ENCODE assay signal across 15 cellular contexts in the genomic region with DNA sequence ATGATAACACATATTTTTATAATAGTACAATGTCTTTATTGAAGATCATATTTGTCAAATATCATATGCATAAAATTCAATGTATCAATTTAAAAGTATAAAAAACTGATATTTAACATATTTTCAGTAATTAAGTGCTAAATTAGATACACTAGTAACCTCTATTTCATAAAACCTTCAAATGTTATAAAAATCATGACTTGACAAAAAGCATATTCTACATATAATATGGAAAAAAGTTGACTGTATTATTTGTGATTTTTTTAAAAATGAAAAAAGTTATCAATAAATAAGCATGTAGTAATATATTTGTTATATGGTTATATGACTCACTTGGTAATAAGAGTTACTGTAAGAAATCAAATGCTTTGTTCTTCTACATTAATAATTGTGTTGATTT.
A peak's percentile ranks its signal among the peaks of the same experiment; 100 is the strongest.
DNase-seq lines count a peak whose midpoint lies in the region; ATAC-seq, FAIRE-seq and TF ChIP-seq lines count a peak whose summit lies in the region.
"Had no signal": no experiment of that assay in that cellular context is flagged by ENCODE, and none has a peak within 500 bp of the region (broad histone marks: within the 10 kb centered on the region; RNA-seq: fewer than 3 reads in every experiment).

No MANE protein-coding gene starts in this region.

- no peak overlapping the region for H2AK5ac ChIP-seq in IMR-90 (ENCODE audit: low read depth, low read length)

- no peak for TF ChIP-seq POLR2A in IMR-90 (IDR thresholded peaks at IDR 0.05; ENCODE audit: low read depth, low read length)
- TF ChIP-seq POLR2A in K562 (conservative IDR thresholded peaks at IDR 0.05) = no peak

- H3K9me1 ChIP-seq in IMR-90 (ENCODE audit: insufficient read depth, low read length) (no peaks in the 10 kb centered on the region), K562 (ENCODE audit: control insufficient read depth, insufficient read depth, low read length) (no peaks in the 10 kb centered on the region)

- H3K9me3 ChIP-seq in IMR-90 (ENCODE audit: control insufficient read depth, insufficient read depth, low read length) = no peaks in the 10 kb centered on the region
- H3K9me3 ChIP-seq in K562 (replicated peaks; ENCODE audit: control insufficient read depth, insufficient read depth, low read depth, low read length) = no peaks in the 10 kb centered on the region
- H3K9me3 ChIP-seq: BLaER1 had no signal

- H3K27me3 ChIP-seq in IMR-90 (ENCODE audit: control insufficient read depth, insufficient read depth, low read length) = no peaks in the 10 kb centered on the region
- H3K27me3 ChIP-seq in K562 (ENCODE audit: control insufficient read depth in 2 of 2, insufficient read depth in 2 of 2, low read length in 2 of 2) = no peaks in the 10 kb centered on the region
- H3K27me3 ChIP-seq: BLaER1 had no signal

- no peak overlapping the region for H3K18ac ChIP-seq in IMR-90 (ENCODE audit: low read depth, low read length)

- TF ChIP-seq RAD21 in IMR-90 (IDR thresholded peaks at IDR 0.05; ENCODE audit: low read length) (no peak), K562 (CRISPR knock-in tag; conservative IDR thresholded peaks at IDR 0.05 in 1 of 2, IDR thresholded peaks at IDR 0.05 in 1 of 2) (no peak)

- H4K8ac ChIP-seq in IMR-90 (ENCODE audit: low read depth in 2 of 2, low read length in 2 of 2) = no peak overlapping the region

- H3K79me2 ChIP-seq in K562 (ENCODE audit: control insufficient read depth, insufficient read depth, low read length) = no peaks in the 10 kb centered on the region

- no peak overlapping the region for H3K27ac ChIP-seq in IMR-90 (ENCODE audit: insufficient read depth, low read length)
- no peak overlapping the region for H3K27ac ChIP-seq in K562 (ENCODE audit: extremely low read depth, low read depth, low read length)
- H3K27ac ChIP-seq: BLaER1 had no signal

- in situ Hi-C loops in IMR-90 (cut with MboI; ENCODE audit: low sequenced_read_pairs) = no loop called here
- in situ Hi-C loops in K562 (cut with MboI) = no loop called here

- no TSS peak for BruUV-seq in IMR-90 (replicated peaks; lab: Mats Ljungman, UMichigan)
- no TSS peak for BruUV-seq in K562 (replicated peaks; lab: Mats Ljungman, UMichigan)

- FAIRE-seq in K562 (lab: Jason Lieb, UNC) (no peak), islet of Langerhans (lab: Jason Lieb, UNC) (peak; percentile 94), urothelium cell line (lab: Jason Lieb, UNC) (no peak)

- no peak overlapping the region for H3K4me2 ChIP-seq in IMR-90 (ENCODE audit: low read depth, low read length)
- no peak overlapping the region for H3K4me2 ChIP-seq in K562 (ENCODE audit: insufficient read depth, low read length)
- H3K4me2 ChIP-seq: BLaER1 had no signal

- dilution Hi-C loops in IMR-90 (cut with HindIII; ENCODE audit: low sequenced_read_pairs, unreplicated experiment) = no loop called here

- intact Hi-C loops in IMR-90 (cut with micrococcal nuclease) (no loop called here), K562 (cut with micrococcal nuclease) (no loop called here)

- no peak overlapping the region for H2BK120ac ChIP-seq in IMR-90 (ENCODE audit: low read depth, low read length)

- H3K4ac ChIP-seq in IMR-90 (ENCODE audit: low read depth, low read length) = no peak overlapping the region

- DNase-seq in IMR-90 (no peak), K562 (ENCODE audit: extremely low read depth in 1 of 4, low spot score in 3 of 4) (no peak), NCI-H2196 (lab: John Stamatoyannopoulos, UW; ENCODE audit: unreplicated experiment) (no peak), NCI-H2029 treated with DMSO at 0.1 percent for 48 hours (lab: John Stamatoyannopoulos, UW) (no peak), urothelium cell line (ENCODE audit: low spot score) (no peak)
- DNase-seq in stimulated activated naive CD4-positive, alpha-beta T cell treated with Interleukin-2 at 50 U/mL for 16 hours (lab: John Stamatoyannopoulos, UW) = no peak
- DNase-seq: CD4-positive, alpha-beta memory T cell; DMS79 treated with DMSO at 0.1 percent for 48 hours; GF-D8; GOT3; H7; HFFc6 had no signal

- no peak overlapping the region for H4K5ac ChIP-seq in IMR-90 (ENCODE audit: low read depth, low read length)

- H4K20me1 ChIP-seq in IMR-90 (ENCODE audit: insufficient read depth, low read length) (no peaks in the 10 kb centered on the region), K562 (replicated peaks; ENCODE audit: control insufficient read depth, insufficient read depth, low read length) (no peaks in the 10 kb centered on the region)
- H4K20me1 ChIP-seq: BLaER1 had no signal

- no peak overlapping the region for H3K9ac ChIP-seq in IMR-90 (ENCODE audit: low read depth, low read length)
- H3K9ac ChIP-seq in K562 (ENCODE audit: insufficient read depth in 1 of 2, low read depth in 2 of 2, low read length in 2 of 2) = no peak overlapping the region
- H3K9ac ChIP-seq: BLaER1 had no signal

- H3K56ac ChIP-seq in IMR-90 (ENCODE audit: extremely low read depth, insufficient read depth, low read length) = no peak overlapping the region

- H2AFZ ChIP-seq in IMR-90 (replicated peaks; ENCODE audit: low read length, poor library complexity) = no peak overlapping the region
- no peak overlapping the region for H2AFZ ChIP-seq in K562 (ENCODE audit: low read depth, low read length)

- ATAC-seq in IMR-90 (ENCODE audit: low read depth) = no peak
- ATAC-seq in K562 = no peak
- ATAC-seq: HCT116 had no signal

- no peaks in the 10 kb centered on the region for H3K4me1 ChIP-seq in IMR-90 (ENCODE audit: control insufficient read depth, insufficient read depth, low read length)
- H3K4me1 ChIP-seq in K562 (replicated peaks in 1 of 2; ENCODE audit: control insufficient read depth in 2 of 2, insufficient read depth in 2 of 2, low read length in 2 of 2) = no peaks in the 10 kb centered on the region
- H3K4me1 ChIP-seq: BLaER1 had no signal

- H3K79me1 ChIP-seq in IMR-90 (ENCODE audit: low read depth in 1 of 2, low read length in 2 of 2) = no peaks in the 10 kb centered on the region; a peak in 1 of 4 replicates

- H3K14ac ChIP-seq in IMR-90 (replicated peaks; ENCODE audit: low read depth, low read length) = no peak overlapping the region

- TF ChIP-seq EP300 in K562 (IDR thresholded peaks at IDR 0.05; ENCODE audit: low read length) = no peak

- H4K91ac ChIP-seq in IMR-90 (ENCODE audit: insufficient read depth, low read depth, low read length) = no peak overlapping the region

- H2BK20ac ChIP-seq in IMR-90 (ENCODE audit: low read depth, low read length) = no peak overlapping the region

- no peak overlapping the region for H2BK15ac ChIP-seq in IMR-90 (ENCODE audit: low read depth, low read length)

- H3K23ac ChIP-seq in IMR-90 (ENCODE audit: low read depth, low read length) = no peak overlapping the region

- H2BK5ac ChIP-seq in IMR-90 (ENCODE audit: low read depth, low read length, poor library complexity, severe bottlenecking) = no peak overlapping the region

- POLR2A ChIA-PET in IMR-90 (lab: Charles Lee; ENCODE audit: unreplicated experiment) (no interaction called here), K562 (lab: Yijun Ruan, JAX) (no interaction called here)

- H2AK9ac ChIP-seq in IMR-90 (replicated peaks; ENCODE audit: low read depth, low read length, poor library complexity) = no peak overlapping the region

- H3K36me3 ChIP-seq in IMR-90 (ENCODE audit: control insufficient read depth, insufficient read depth, low read length) = no peaks in the 10 kb centered on the region
- H3K36me3 ChIP-seq in K562 (ENCODE audit: control insufficient read depth, insufficient read depth, low read length) = no peaks in the 10 kb centered on the region
- H3K36me3 ChIP-seq: BLaER1 had no signal

- CTCF ChIA-PET in IMR-90 (lab: Yijun Ruan, JAX) = no interaction called here
- CTCF ChIA-PET in K562 (lab: Yijun Ruan, JAX; ENCODE audit: low intra/inter-chr PET ratio) = no interaction called here

- H3K4me3 ChIP-seq in IMR-90 (ENCODE audit: insufficient read depth, low read depth, low read length) (no peak overlapping the region), K562 (no peak overlapping the region)
- H3K4me3 ChIP-seq: BLaER1 had no signal

- no peak for TF ChIP-seq CTCF in IMR-90 (conservative IDR thresholded peaks at IDR 0.05; ENCODE audit: low read depth, low read length)
- TF ChIP-seq CTCF in K562 (IDR thresholded peaks at IDR 0.05 in 2 of 3, conservative IDR thresholded peaks at IDR 0.05 in 1 of 3; ENCODE audit: insufficient read depth in 2 of 3, low read depth in 1 of 3, low read length in 3 of 3) = no peak

TF ChIP-seq in IMR-90, 13 proteins besides CTCF, POLR2A, EP300 and RAD21:
- TF ChIP-seq CEBPB (IDR thresholded peaks at IDR 0.05; ENCODE audit: low read depth, low read length) (no peak), MAFK (IDR thresholded peaks at IDR 0.05; ENCODE audit: low read depth, low read length) (peak; percentile 47; the same call in 1 of the 2 replicates), NFE2L2 (IDR thresholded peaks at IDR 0.05; ENCODE audit: low read depth, low read length) (peak; percentile 67; the same call in 1 of the 2 replicates)
TF ChIP-seq in IMR-90: peak in this region for 2.

TF ChIP-seq in K562, 482 proteins besides CTCF, POLR2A, EP300 and RAD21:
- TF ChIP-seq ZNF316 (IDR thresholded peaks at IDR 0.05) (peak; percentile 78), HDAC3 (IDR thresholded peaks at IDR 0.05; ENCODE audit: borderline replicate concordance, partially characterized antibody) (no peak), MAFG (tag; conservative IDR thresholded peaks at IDR 0.05) (peak; percentile 29; the same call in 1 of the 2 replicates), C11orf30 (IDR thresholded peaks at IDR 0.05; ENCODE audit: low read depth) (peak; percentile 57), ZFPM2 (CRISPR knock-in tag; IDR thresholded peaks at IDR 0.05) (no peak)
- TF ChIP-seq, protein P1, sequence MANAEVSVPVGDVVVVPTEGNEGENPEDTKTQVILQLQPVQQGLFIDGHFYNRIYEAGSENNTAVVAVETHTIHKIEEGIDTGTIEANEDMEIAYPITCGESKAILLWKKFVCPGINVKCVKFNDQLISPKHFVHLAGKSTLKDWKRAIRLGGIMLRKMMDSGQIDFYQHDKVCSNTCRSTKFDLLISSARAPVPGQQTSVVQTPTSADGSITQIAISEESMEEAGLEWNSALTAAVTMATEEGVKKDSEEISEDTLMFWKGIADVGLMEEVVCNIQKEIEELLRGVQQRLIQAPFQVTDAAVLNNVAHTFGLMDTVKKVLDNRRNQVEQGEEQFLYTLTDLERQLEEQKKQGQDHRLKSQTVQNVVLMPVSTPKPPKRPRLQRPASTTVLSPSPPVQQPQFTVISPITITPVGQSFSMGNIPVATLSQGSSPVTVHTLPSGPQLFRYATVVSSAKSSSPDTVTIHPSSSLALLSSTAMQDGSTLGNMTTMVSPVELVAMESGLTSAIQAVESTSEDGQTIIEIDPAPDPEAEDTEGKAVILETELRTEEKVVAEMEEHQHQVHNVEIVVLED (CRISPR knock-in tag; IDR thresholded peaks at IDR 0.05) = no peak
